Comparison of ENCODE assay signal across 1 cellular context in the genomic region with DNA sequence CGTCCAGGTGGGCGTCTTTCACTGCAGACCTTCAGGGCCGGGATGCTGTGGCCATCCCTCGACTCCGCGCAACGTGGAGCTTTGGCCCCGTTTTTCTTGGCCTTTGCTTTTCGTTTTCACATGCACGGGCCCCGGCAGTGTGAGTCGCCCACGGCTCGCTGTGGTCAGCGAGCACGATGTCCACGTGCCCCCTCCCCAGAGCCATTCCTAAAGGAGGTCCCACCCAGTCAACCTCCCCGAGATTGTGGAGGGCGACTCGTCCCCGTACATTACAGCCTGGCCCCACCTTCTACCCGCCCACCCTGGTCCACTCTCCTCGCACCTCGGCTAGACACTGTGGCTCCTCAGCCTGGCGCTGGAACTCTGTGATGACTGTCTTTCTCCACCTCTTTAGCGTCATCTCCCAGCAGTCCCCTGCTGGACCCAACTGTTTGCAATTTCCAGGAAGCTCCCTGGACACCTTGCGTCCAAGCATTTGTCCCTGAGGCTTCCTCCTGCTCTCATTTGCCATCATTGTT.
A peak's percentile ranks its signal among the peaks of the same experiment; 100 is the strongest.
TF ChIP-seq lines count a peak whose summit lies in the region.

No MANE protein-coding gene starts in this region.

TF ChIP-seq in K562, 482 proteins besides CTCF, POLR2A, EP300 and RAD21 (continued from another document):
- TF ChIP-seq, protein P1, sequence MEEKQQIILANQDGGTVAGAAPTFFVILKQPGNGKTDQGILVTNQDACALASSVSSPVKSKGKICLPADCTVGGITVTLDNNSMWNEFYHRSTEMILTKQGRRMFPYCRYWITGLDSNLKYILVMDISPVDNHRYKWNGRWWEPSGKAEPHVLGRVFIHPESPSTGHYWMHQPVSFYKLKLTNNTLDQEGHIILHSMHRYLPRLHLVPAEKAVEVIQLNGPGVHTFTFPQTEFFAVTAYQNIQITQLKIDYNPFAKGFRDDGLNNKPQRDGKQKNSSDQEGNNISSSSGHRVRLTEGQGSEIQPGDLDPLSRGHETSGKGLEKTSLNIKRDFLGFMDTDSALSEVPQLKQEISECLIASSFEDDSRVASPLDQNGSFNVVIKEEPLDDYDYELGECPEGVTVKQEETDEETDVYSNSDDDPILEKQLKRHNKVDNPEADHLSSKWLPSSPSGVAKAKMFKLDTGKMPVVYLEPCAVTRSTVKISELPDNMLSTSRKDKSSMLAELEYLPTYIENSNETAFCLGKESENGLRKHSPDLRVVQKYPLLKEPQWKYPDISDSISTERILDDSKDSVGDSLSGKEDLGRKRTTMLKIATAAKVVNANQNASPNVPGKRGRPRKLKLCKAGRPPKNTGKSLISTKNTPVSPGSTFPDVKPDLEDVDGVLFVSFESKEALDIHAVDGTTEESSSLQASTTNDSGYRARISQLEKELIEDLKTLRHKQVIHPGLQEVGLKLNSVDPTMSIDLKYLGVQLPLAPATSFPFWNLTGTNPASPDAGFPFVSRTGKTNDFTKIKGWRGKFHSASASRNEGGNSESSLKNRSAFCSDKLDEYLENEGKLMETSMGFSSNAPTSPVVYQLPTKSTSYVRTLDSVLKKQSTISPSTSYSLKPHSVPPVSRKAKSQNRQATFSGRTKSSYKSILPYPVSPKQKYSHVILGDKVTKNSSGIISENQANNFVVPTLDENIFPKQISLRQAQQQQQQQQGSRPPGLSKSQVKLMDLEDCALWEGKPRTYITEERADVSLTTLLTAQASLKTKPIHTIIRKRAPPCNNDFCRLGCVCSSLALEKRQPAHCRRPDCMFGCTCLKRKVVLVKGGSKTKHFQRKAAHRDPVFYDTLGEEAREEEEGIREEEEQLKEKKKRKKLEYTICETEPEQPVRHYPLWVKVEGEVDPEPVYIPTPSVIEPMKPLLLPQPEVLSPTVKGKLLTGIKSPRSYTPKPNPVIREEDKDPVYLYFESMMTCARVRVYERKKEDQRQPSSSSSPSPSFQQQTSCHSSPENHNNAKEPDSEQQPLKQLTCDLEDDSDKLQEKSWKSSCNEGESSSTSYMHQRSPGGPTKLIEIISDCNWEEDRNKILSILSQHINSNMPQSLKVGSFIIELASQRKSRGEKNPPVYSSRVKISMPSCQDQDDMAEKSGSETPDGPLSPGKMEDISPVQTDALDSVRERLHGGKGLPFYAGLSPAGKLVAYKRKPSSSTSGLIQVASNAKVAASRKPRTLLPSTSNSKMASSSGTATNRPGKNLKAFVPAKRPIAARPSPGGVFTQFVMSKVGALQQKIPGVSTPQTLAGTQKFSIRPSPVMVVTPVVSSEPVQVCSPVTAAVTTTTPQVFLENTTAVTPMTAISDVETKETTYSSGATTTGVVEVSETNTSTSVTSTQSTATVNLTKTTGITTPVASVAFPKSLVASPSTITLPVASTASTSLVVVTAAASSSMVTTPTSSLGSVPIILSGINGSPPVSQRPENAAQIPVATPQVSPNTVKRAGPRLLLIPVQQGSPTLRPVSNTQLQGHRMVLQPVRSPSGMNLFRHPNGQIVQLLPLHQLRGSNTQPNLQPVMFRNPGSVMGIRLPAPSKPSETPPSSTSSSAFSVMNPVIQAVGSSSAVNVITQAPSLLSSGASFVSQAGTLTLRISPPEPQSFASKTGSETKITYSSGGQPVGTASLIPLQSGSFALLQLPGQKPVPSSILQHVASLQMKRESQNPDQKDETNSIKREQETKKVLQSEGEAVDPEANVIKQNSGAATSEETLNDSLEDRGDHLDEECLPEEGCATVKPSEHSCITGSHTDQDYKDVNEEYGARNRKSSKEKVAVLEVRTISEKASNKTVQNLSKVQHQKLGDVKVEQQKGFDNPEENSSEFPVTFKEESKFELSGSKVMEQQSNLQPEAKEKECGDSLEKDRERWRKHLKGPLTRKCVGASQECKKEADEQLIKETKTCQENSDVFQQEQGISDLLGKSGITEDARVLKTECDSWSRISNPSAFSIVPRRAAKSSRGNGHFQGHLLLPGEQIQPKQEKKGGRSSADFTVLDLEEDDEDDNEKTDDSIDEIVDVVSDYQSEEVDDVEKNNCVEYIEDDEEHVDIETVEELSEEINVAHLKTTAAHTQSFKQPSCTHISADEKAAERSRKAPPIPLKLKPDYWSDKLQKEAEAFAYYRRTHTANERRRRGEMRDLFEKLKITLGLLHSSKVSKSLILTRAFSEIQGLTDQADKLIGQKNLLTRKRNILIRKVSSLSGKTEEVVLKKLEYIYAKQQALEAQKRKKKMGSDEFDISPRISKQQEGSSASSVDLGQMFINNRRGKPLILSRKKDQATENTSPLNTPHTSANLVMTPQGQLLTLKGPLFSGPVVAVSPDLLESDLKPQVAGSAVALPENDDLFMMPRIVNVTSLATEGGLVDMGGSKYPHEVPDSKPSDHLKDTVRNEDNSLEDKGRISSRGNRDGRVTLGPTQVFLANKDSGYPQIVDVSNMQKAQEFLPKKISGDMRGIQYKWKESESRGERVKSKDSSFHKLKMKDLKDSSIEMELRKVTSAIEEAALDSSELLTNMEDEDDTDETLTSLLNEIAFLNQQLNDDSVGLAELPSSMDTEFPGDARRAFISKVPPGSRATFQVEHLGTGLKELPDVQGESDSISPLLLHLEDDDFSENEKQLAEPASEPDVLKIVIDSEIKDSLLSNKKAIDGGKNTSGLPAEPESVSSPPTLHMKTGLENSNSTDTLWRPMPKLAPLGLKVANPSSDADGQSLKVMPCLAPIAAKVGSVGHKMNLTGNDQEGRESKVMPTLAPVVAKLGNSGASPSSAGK (IDR thresholded peaks at IDR 0.05): peak; percentile 83
- no peak for TF ChIP-seq BMI1 (IDR thresholded peaks at IDR 0.05; ENCODE audit: low read length)
- TF ChIP-seq KAT7 (CRISPR knock-in tag; IDR thresholded peaks at IDR 0.05; ENCODE audit: borderline replicate concordance): no peak; the same call in 1 of the 2 replicates
- TF ChIP-seq, protein P2, sequence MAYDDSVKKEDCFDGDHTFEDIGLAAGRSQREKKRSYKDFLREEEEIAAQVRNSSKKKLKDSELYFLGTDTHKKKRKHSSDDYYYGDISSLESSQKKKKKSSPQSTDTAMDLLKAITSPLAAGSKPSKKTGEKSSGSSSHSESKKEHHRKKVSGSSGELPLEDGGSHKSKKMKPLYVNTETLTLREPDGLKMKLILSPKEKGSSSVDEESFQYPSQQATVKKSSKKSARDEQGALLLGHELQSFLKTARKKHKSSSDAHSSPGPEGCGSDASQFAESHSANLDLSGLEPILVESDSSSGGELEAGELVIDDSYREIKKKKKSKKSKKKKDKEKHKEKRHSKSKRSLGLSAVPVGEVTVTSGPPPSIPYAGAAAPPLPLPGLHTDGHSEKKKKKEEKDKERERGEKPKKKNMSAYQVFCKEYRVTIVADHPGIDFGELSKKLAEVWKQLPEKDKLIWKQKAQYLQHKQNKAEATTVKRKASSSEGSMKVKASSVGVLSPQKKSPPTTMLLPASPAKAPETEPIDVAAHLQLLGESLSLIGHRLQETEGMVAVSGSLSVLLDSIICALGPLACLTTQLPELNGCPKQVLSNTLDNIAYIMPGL (CRISPR knock-in tag; IDR thresholded peaks at IDR 0.05): no peak
- TF ChIP-seq, protein P3, sequence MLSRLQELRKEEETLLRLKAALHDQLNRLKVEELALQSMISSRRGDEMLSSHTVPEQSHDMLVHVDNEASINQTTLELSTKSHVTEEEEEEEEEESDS (CRISPR knock-in tag; IDR thresholded peaks at IDR 0.05): no peak
- no peak for TF ChIP-seq ZNF75A (CRISPR knock-in tag; IDR thresholded peaks at IDR 0.05)
- TF ChIP-seq, protein P4, sequence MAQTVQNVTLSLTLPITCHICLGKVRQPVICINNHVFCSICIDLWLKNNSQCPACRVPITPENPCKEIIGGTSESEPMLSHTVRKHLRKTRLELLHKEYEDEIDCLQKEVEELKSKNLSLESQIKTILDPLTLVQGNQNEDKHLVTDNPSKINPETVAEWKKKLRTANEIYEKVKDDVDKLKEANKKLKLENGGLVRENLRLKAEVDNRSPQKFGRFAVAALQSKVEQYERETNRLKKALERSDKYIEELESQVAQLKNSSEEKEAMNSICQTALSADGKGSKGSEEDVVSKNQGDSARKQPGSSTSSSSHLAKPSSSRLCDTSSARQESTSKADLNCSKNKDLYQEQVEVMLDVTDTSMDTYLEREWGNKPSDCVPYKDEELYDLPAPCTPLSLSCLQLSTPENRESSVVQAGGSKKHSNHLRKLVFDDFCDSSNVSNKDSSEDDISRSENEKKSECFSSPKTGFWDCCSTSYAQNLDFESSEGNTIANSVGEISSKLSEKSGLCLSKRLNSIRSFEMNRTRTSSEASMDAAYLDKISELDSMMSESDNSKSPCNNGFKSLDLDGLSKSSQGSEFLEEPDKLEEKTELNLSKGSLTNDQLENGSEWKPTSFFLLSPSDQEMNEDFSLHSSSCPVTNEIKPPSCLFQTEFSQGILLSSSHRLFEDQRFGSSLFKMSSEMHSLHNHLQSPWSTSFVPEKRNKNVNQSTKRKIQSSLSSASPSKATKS (CRISPR knock-in tag; IDR thresholded peaks at IDR 0.05): no peak
- no peak for TF ChIP-seq TSC22D4 (tag; IDR thresholded peaks at IDR 0.05)
- no peak for TF ChIP-seq HCFC1 (IDR thresholded peaks at IDR 0.05; ENCODE audit: low read depth, low read length)
- 0 out of 2 replicates have a peak, but pooled peaks have one; percentile 20 for TF ChIP-seq NR2F6 (CRISPR knock-in tag; IDR thresholded peaks at IDR 0.05)
- no peak; the same call in 1 of the 2 replicates for TF ChIP-seq POLR2AphosphoS5 (IDR thresholded peaks at IDR 0.05; ENCODE audit: control insufficient read depth, insufficient read depth, low read depth, low read length)
- TF ChIP-seq MXI1 (IDR thresholded peaks at IDR 0.05; ENCODE audit: low read depth, low read length): no peak
- TF ChIP-seq ZFP30 (CRISPR knock-in tag; IDR thresholded peaks at IDR 0.05; ENCODE audit: borderline replicate concordance): no peak
- TF ChIP-seq U2AF1 (optimal IDR thresholded peaks at IDR 0.05; ENCODE audit: low read depth, low read length): no peak
- TF ChIP-seq TBP (optimal IDR thresholded peaks at IDR 0.05; ENCODE audit: low read depth, low read length): no peak
- no peak for TF ChIP-seq CBX2 (IDR thresholded peaks at IDR 0.05; ENCODE audit: insufficient read depth, low read length, poor library complexity, severe bottlenecking)
- TF ChIP-seq LARP7 (IDR thresholded peaks at IDR 0.05): no peak
- no peak for TF ChIP-seq ZBTB1 (CRISPR knock-in tag; IDR thresholded peaks at IDR 0.05; ENCODE audit: borderline replicate concordance, low read depth)
- TF ChIP-seq IRF2 (CRISPR knock-in tag; IDR thresholded peaks at IDR 0.05): no peak
- no peak for TF ChIP-seq CSDE1 (IDR thresholded peaks at IDR 0.05)
- no peak for TF ChIP-seq NFATC3 (IDR thresholded peaks at IDR 0.05)
- TF ChIP-seq ZNF124 (CRISPR knock-in tag; IDR thresholded peaks at IDR 0.05): no peak
- TF ChIP-seq SMAD3 (CRISPR knock-in tag; conservative IDR thresholded peaks at IDR 0.05): 0 out of 2 replicates have a peak, but pooled peaks have one; percentile 14
- TF ChIP-seq TEAD4 (IDR thresholded peaks at IDR 0.05; ENCODE audit: low read length): no peak
- TF ChIP-seq TEAD4 (CRISPR knock-in tag; IDR thresholded peaks at IDR 0.05; ENCODE audit: borderline replicate concordance): no peak
- no peak; the same call in 1 of the 2 replicates for TF ChIP-seq L3MBTL2 (IDR thresholded peaks at IDR 0.05)
